Comparison of ENCODE assay signal across 14 cellular contexts in the genomic region with DNA sequence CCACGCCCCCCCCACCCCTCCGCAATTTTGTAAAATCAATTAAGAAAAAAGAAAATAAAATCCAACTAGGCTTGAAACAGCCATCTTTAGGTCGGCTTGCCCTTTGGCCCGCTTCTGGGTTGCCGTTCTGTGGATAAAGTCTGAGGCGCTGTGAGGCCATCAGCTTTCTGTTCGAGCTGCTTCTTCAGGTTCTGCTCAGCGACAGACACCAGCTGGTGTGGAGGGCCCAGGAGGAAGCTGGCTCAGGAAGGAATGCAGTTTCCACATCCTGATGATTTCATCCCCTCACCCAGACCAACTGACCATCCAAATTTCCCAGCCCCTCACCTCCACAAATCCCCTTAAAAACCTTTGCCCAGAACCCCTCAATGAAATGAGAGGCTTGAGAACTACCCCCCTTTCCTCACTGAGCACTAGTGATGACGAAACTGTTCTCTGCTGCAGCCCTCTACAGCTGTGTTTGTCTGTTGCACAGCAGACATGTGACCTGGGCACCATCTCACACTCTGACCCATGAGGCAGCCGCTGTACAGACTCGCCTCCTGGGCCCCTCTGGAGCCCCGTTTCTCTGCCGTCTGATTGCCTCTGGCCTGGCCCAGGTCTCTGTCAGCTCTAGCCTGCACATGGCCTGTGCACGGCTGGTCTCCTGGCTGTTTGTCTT. TPM values are rescaled to one million over a fixed set of nuclear protein-coding genes. Genes with fewer than 3 reads are reported as not detected.
A peak's percentile ranks its signal among the peaks of the same experiment; 100 is the strongest.
DNase-seq lines count a peak whose midpoint lies in the region; ATAC-seq, FAIRE-seq and TF ChIP-seq lines count a peak whose summit lies in the region.
"Had no signal": no experiment of that assay in that cellular context is flagged by ENCODE, and none has a peak within 500 bp of the region (broad histone marks: within the 10 kb centered on the region; RNA-seq: fewer than 3 reads in every experiment).

No MANE protein-coding gene starts in this region.

- H3K4me3 ChIP-seq in H1 (ENCODE audit: extremely low read depth in 1 of 4, insufficient read depth in 2 of 4, low read depth in 3 of 4, low read length in 4 of 4): no peak overlapping the region
- no peak overlapping the region for H3K4me3 ChIP-seq in mesodermal cell (ENCODE audit: extremely low read depth, insufficient read depth, low read length, poor library complexity, severe bottlenecking)

- H3K56ac ChIP-seq in H1 (replicated peaks; ENCODE audit: insufficient read length, low read depth, low read length): no peak overlapping the region

- no peak overlapping the region for H3K4ac ChIP-seq in H1 (replicated peaks; ENCODE audit: insufficient read length, low read depth, low read length)

- peak overlapping the region; percentile 82 for H2AFZ ChIP-seq in H1 (ENCODE audit: low read length)

- no peaks in the 10 kb centered on the region for H3K9me3 ChIP-seq in H1 (ENCODE audit: insufficient read depth in 2 of 2, low read depth in 1 of 2, low read length in 1 of 2)
- H3K9me3 ChIP-seq in mesodermal cell (ENCODE audit: control insufficient read depth, low read length): peaks cover 5% of the 10 kb centered on the region

- POLR2A ChIA-PET in H1 (lab: Charles Lee; ENCODE audit: partially characterized antibody): interaction anchor here (0.6 to 1.0 kb wide), 2 partner anchors 17 to 372 kb away, joined by 3 read pairs; no protein-coding TSS in a partner anchor

- H3K18ac ChIP-seq in H1 (ENCODE audit: extremely low read depth, low read length): no peak overlapping the region

- no peak for FAIRE-seq in H1 (lab: Jason Lieb, UNC)

- H2AK5ac ChIP-seq in H1 (ENCODE audit: low read depth, low read length): no peak overlapping the region

- no peak overlapping the region for H3K4me3 Mint-ChIP-seq in activated CD4-positive, alpha-beta T cell treated with anti-CD3 and anti-CD28 coated beads, Interleukin-2, amount 10 ng/mL, durations not matched to agents 24 days and 14 days
- H3K4me3 Mint-ChIP-seq: naive B cell; T-helper 1 cell treated with Interleukin-12 subunit alpha and Interleukin-12 subunit beta and Interleukin-4 antibody, amounts not matched to agents 30 μg/mL and 1 μg/mL, for 36 hours had no signal

- TF ChIP-seq CTCF in H1 (IDR thresholded peaks at IDR 0.05; ENCODE audit: control extremely low read depth in 1 of 3, insufficient read depth in 1 of 3, low read depth in 1 of 3, low read length in 3 of 3): no peak

- no peak overlapping the region for H2BK5ac ChIP-seq in H1 (ENCODE audit: low read depth, low read length)

- H4K20me1 ChIP-seq in H1 (replicated peaks in 1 of 2; ENCODE audit: control insufficient read depth in 1 of 2, insufficient read depth in 2 of 2, low read length in 2 of 2): no peaks in the 10 kb centered on the region

- peaks cover 8% of the 10 kb centered on the region for H3K27me3 Mint-ChIP-seq in activated CD4-positive, alpha-beta T cell treated with anti-CD3 and anti-CD28 coated beads, Interleukin-2, amount 10 ng/mL, durations not matched to agents 24 days and 14 days

- intact Hi-C loops in Right ventricle myocardium inferior (cut with DNase I): no loop called here
- intact Hi-C loops in cardiac septum (cut with DNase I): no loop called here
- intact Hi-C loops in activated CD4-positive, alpha-beta T cell treated with anti-CD3 and anti-CD28 coated beads, Interleukin-2, amount 10 ng/mL, durations not matched to agents 24 days and 14 days (cut with micrococcal nuclease): no loop called here

- TF ChIP-seq POLR2A in H1 (IDR thresholded peaks at IDR 0.05; ENCODE audit: control extremely low read depth in 1 of 2, low read depth in 2 of 2, low read length in 2 of 2): no peak

- 85% methylated on average over 14 of the region's 14 CpGs; no CpG with 5 or more reads in 1 of the 2 experiments for WGBS in H1 (ENCODE audit: extremely low coverage in 1 of 2, insufficient coverage in 1 of 2, insufficient read length in 1 of 2, insufficient replicate concordance in 2 of 2, low coverage in 1 of 2, low lambda C conversion rate in 2 of 2, missing lambda C conversion rate in 1 of 2), 2 experiments
- WGBS in mesodermal cell (ENCODE audit: insufficient coverage in 2 of 2), 2 experiments: 84 to 88% methylated on average over 10 to 11 of the region's 14 CpGs

- H3K36me3 ChIP-seq in H1 (ENCODE audit: control insufficient read depth in 2 of 4, insufficient read depth in 4 of 4, low read length in 3 of 4) (no peaks in the 10 kb centered on the region), mesodermal cell (ENCODE audit: control insufficient read depth, insufficient read depth, low read length) (no peaks in the 10 kb centered on the region)

- H3K79me1 ChIP-seq in H1 (ENCODE audit: low read depth, low read length): no peaks in the 10 kb centered on the region

- H2BK15ac ChIP-seq in H1 (ENCODE audit: low read length): no peak overlapping the region

- no peak overlapping the region for H2BK120ac ChIP-seq in H1 (replicated peaks; ENCODE audit: low read depth, low read length)

- ATAC-seq in Right ventricle myocardium inferior: peak; percentile 88
- ATAC-seq in GM18907 (IDR thresholded peaks at IDR 0.05; ENCODE audit: unreplicated experiment): no peak
- no peak for ATAC-seq in GM21825 (IDR thresholded peaks at IDR 0.05; ENCODE audit: unreplicated experiment)
- ATAC-seq in HG02840 (IDR thresholded peaks at IDR 0.05; ENCODE audit: low FRiP score, unreplicated experiment): no peak

- H3K4me1 Mint-ChIP-seq in activated CD4-positive, alpha-beta T cell treated with anti-CD3 and anti-CD28 coated beads, Interleukin-2, amount 10 ng/mL, durations not matched to agents 24 days and 14 days: no peaks in the 10 kb centered on the region
- H3K4me1 Mint-ChIP-seq: naive B cell had no signal

- peak overlapping the region; percentile 9; the same call in 1 of the 2 replicates for H4K8ac ChIP-seq in H1 (ENCODE audit: extremely low read depth, insufficient read depth, low read length)

- CTCF ChIA-PET in H1 (lab: Charles Lee; ENCODE audit: partially characterized antibody): interaction anchor here (0.7 to 1.2 kb wide), 3 partner anchors 118 to 899 kb away, joined by 3 to 4 read pairs (median 3); a partner anchor contains a TSS

- DNase-seq in Right ventricle myocardium inferior (ENCODE audit: missing footprints) (no peak), cardiac septum (ENCODE audit: low spot score) (no peak), H1 (ENCODE audit: low read depth in 1 of 2, low spot score in 2 of 2) (no peak)
- DNase-seq in activated CD4-positive, alpha-beta T cell treated with anti-CD3 and anti-CD28 coated beads, Interleukin-2, amount 10 ng/mL, durations not matched to agents 24 days and 14 days: no peak
- DNase-seq: activated CD8-positive, alpha-beta memory T cell treated with anti-CD3 and anti-CD28 coated beads, Interleukin-2, amount 50 U/mL, for 4 hours; naive B cell; NCI-H446 treated with DMSO at 0.1 percent for 48 hours; stimulated activated CD4-positive, alpha-beta T cell treated with anti-CD3 and anti-CD28 coated beads, Interleukin-2, amount 100 ng/mL, for 24 hours had no signal

- no peak overlapping the region for H3K14ac ChIP-seq in H1 (ENCODE audit: insufficient read length)

- H3K27ac Mint-ChIP-seq in activated CD4-positive, alpha-beta T cell treated with anti-CD3 and anti-CD28 coated beads, Interleukin-2, amount 10 ng/mL, durations not matched to agents 24 days and 14 days: no peak overlapping the region
- H3K27ac Mint-ChIP-seq: T-helper 1 cell treated with Interleukin-12 subunit alpha and Interleukin-12 subunit beta and Interleukin-4 antibody, amounts not matched to agents 30 μg/mL and 1 μg/mL, for 36 hours had no signal

- no peak for TF ChIP-seq EP300 in H1 (IDR thresholded peaks at IDR 0.05; ENCODE audit: borderline replicate concordance in 1 of 2, low read depth in 2 of 2, low read length in 2 of 2)

- H3K23me2 ChIP-seq in H1 (ENCODE audit: low read depth, low read length): no peaks in the 10 kb centered on the region

- no peaks in the 10 kb centered on the region for H3K9me3 Mint-ChIP-seq in activated CD4-positive, alpha-beta T cell treated with anti-CD3 and anti-CD28 coated beads, Interleukin-2, amount 10 ng/mL, durations not matched to agents 24 days and 14 days
- H3K9me3 Mint-ChIP-seq: naive B cell; T-helper 1 cell treated with Interleukin-12 subunit alpha and Interleukin-12 subunit beta and Interleukin-4 antibody, amounts not matched to agents 30 μg/mL and 1 μg/mL, for 36 hours had no signal

- H3K27ac ChIP-seq in H1 (ENCODE audit: low read depth, low read length) (no peak overlapping the region), mesodermal cell (ENCODE audit: low read depth, low read length, severe bottlenecking) (peak overlapping the region; percentile 49)

- no peak overlapping the region for H4K5ac ChIP-seq in H1 (ENCODE audit: insufficient read length, low read depth, low read length)

- H3K4me1 ChIP-seq in H1 (replicated peaks in 1 of 4; ENCODE audit: control insufficient read depth in 3 of 4, insufficient read depth in 4 of 4, low read length in 3 of 4): no peaks in the 10 kb centered on the region; a peak in 1 of 7 replicates
- H3K4me1 ChIP-seq in mesodermal cell (ENCODE audit: control insufficient read depth, insufficient read depth, low read length, poor library complexity, severe bottlenecking): peaks cover 19% of the 10 kb centered on the region

- H3K27me3 ChIP-seq in H1 (replicated peaks in 1 of 4; ENCODE audit: control insufficient read depth in 3 of 4, extremely low read depth in 1 of 4, insufficient read depth in 3 of 4, low read length in 3 of 4): no peaks in the 10 kb centered on the region

- no peak overlapping the region for H2BK20ac ChIP-seq in H1 (ENCODE audit: low read length)

- H3K9ac ChIP-seq in H1 (replicated peaks in 1 of 4; ENCODE audit: extremely low read depth in 1 of 4, low read depth in 3 of 4, low read length in 3 of 4): no peak overlapping the region

- no peak overlapping the region for H4K91ac ChIP-seq in H1 (replicated peaks; ENCODE audit: insufficient read length, low read length)

- no peak for TF ChIP-seq RAD21 in H1 (IDR thresholded peaks at IDR 0.05 in 1 of 2, conservative IDR thresholded peaks at IDR 0.05 in 1 of 2; ENCODE audit: low read depth in 2 of 2, low read length in 2 of 2)

- H2BK12ac ChIP-seq in H1 (ENCODE audit: low read depth, low read length): no peak overlapping the region

- no peaks in the 10 kb centered on the region for H3K79me2 ChIP-seq in H1 (ENCODE audit: control insufficient read depth in 1 of 2, insufficient read depth in 2 of 2, low read length in 2 of 2)

- H3K36me3 Mint-ChIP-seq in activated CD4-positive, alpha-beta T cell treated with anti-CD3 and anti-CD28 coated beads, Interleukin-2, amount 10 ng/mL, durations not matched to agents 24 days and 14 days (ENCODE audit: low read depth): no peaks in the 10 kb centered on the region
- H3K36me3 Mint-ChIP-seq: naive B cell had no signal

- no peak overlapping the region for H3K23ac ChIP-seq in H1 (ENCODE audit: insufficient read length)

- H3K4me2 ChIP-seq in H1 (ENCODE audit: insufficient read depth in 1 of 2, low read depth in 2 of 2, low read length in 2 of 2): no peak overlapping the region

RNA-seq across cellular contexts. Expression of a gene that starts 45.4 kb away (rescaled TPM):
- total RNA-seq in Right ventricle myocardium inferior: not detected
- total RNA-seq in cardiac septum: not detected
- 0.15 and 0.20 TPM in 2 replicates for total RNA-seq in H1 (2021; fragmentation: NEBNext Ultra II Directional; extraction: Animal tissue kit (Norgen Biotek cat#: 25700))
- 0.17 and 0.35 TPM in 2 replicates for polyA plus RNA-seq in H1 (2011; rRNA removed)
- polyA plus RNA-seq in H1 (2011; cell fraction: cytosol; rRNA removed): 0.13 TPM
- 0.24 TPM for polyA plus RNA-seq in H1 (2011; cell fraction: nucleus; rRNA removed)
- polyA plus RNA-seq in H1 (2012, experiment 1 of 2): 0.19 to 0.44 TPM (median 0.23 TPM) in 4 replicates
- polyA plus RNA-seq in H1 (2012, experiment 2 of 2): 0.16 TPM
- 0.08 TPM for polyA plus RNA-seq in H1 (2013, experiment 1 of 2)
- polyA plus RNA-seq in H1 (2013, experiment 2 of 2): 0.15 TPM
- polyA minus RNA-seq in H1 (2011; rRNA and poly(A)+ RNA removed): 0.24 and 0.32 TPM in 2 replicates
- not detected for polyA minus RNA-seq in H1 (2011; cell fraction: cytosol; rRNA and poly(A)+ RNA removed)
- polyA minus RNA-seq in H1 (2011; cell fraction: nucleus; rRNA and poly(A)+ RNA removed): 0.30 TPM
- polyA plus RNA-seq in mesodermal cell (2013, experiment 1 of 2): 0.11 TPM
- polyA plus RNA-seq in mesodermal cell (2013, experiment 2 of 2): 0.25 TPM
- 0.09 and 0.24 TPM in 2 replicates for total RNA-seq in activated CD4-positive, alpha-beta T cell treated with anti-CD3 and anti-CD28 coated beads, Interleukin-2, amount 10 ng/mL, durations not matched to agents 24 days and 14 days
- total RNA-seq: temporal lobe had no signal
